ENCODE assay signal across 9 cellular contexts in genomic region chr1:109796484-109797305, GRCh38. TPM values are rescaled to one million over a fixed set of nuclear protein-coding genes. Genes with fewer than 3 reads are reported as not detected.
DNase-seq lines count a peak whose midpoint lies in the region; ATAC-seq, FAIRE-seq and TF ChIP-seq lines count a peak whose summit lies in the region.
"Had no signal": no experiment of that assay in that cellular context is flagged by ENCODE, and none has a peak within 500 bp of the region (broad histone marks: within the 10 kb centered on the region; RNA-seq: fewer than 3 reads in every experiment).

No MANE protein-coding gene starts in this region.

- H3K36me3 Mint-ChIP-seq in CD4-positive, alpha-beta memory T cell, result no peaks in the 10 kb centered on the region
- H3K36me3 Mint-ChIP-seq in central memory CD8-positive, alpha-beta T cell (ENCODE audit: insufficient read depth), result peaks cover 2% of the 10 kb centered on the region

- FAIRE-seq in GM12892 (lab: Jason Lieb, UNC), result no peak

- POLR2A ChIA-PET in CD4-positive, alpha-beta memory T cell (lab: Charles Lee; ENCODE audit: partially characterized antibody), result interaction anchor here (0.9 to 1.3 kb wide), 4 partner anchors 9 to 188 kb away, joined by 3 to 6 read pairs (median 4); partner anchors contain the start of gene AHCYL1
- POLR2A ChIA-PET in Panc1 (lab: Charles Lee), result no interaction called here

- in situ Hi-C loops in Panc1 (cut with HindIII; ENCODE audit: low pct_unique_long_range_greater_than_20kb, low sequenced_read_pairs), result no loop called here

- peak overlapping the region; percentile 64 for H3K4me2 ChIP-seq in osteoblast (ENCODE audit: insufficient read depth, low read length)

- peak overlapping the region; percentile 37 for H2AFZ ChIP-seq in osteoblast (ENCODE audit: low read length)

- DNase-seq in CD4-positive, alpha-beta memory T cell, result no peak
- DNase-seq in Panc1 (ENCODE audit: low read depth, low spot score) (no peak), osteoblast (ENCODE audit: insufficient read length, low spot score, missing footprints) (peak; percentile 83), GM12892 (ENCODE audit: insufficient read length) (no peak), AG08396 (ENCODE audit: low spot score) (no peak), GM19240 (ENCODE audit: insufficient read length, low spot score) (no peak)
- no peak for DNase-seq in central memory CD8-positive, alpha-beta T cell (ENCODE audit: low spot score in 2 of 2)
- DNase-seq: NCI-H510A had no signal

- H3K4me3 Mint-ChIP-seq in CD4-positive, alpha-beta memory T cell, result peak overlapping the region; percentile 2 to 60 (median 30)
- no peak overlapping the region for H3K4me3 Mint-ChIP-seq in central memory CD8-positive, alpha-beta T cell

- CTCF ChIA-PET in CD4-positive, alpha-beta memory T cell (lab: Charles Lee; ENCODE audit: partially characterized antibody), result interaction anchor here (0.9 to 2.6 kb wide), 5 partner anchors 18 to 313 kb away, joined by 3 to 14 read pairs (median 3); partner anchors contain the start of gene AHCYL1
- CTCF ChIA-PET in Panc1 (lab: Charles Lee), result no interaction called here

- H3K4me3 ChIP-seq in CD4-positive, alpha-beta memory T cell (ENCODE audit: low read length in 2 of 2), result no peak overlapping the region
- H3K4me3 ChIP-seq in Panc1 (ENCODE audit: low read depth in 2 of 2, low read length in 2 of 2) (no peak overlapping the region), osteoblast (ENCODE audit: insufficient read depth, low read length) (no peak overlapping the region)

- intact Hi-C loops in CD4-positive, alpha-beta memory T cell (cut with micrococcal nuclease), result no loop called here
- intact Hi-C loops in Panc1 (cut with micrococcal nuclease; ENCODE audit: unreplicated experiment), result no loop called here

- H3K4me1 ChIP-seq in CD4-positive, alpha-beta memory T cell (ENCODE audit: insufficient read depth, low read length), result peaks cover 85% of the 10 kb centered on the region
- H3K4me1 ChIP-seq in Panc1 (ENCODE audit: control insufficient read depth, insufficient read depth, low read length) (peaks cover 50% of the 10 kb centered on the region), osteoblast (ENCODE audit: insufficient read depth, low read length) (peaks cover 44% of the 10 kb centered on the region)

- H3K4me1 Mint-ChIP-seq in CD4-positive, alpha-beta memory T cell, result peaks cover 47 to 83% (median 66%) of the 10 kb centered on the region in 4 donors
- peaks cover 59% of the 10 kb centered on the region for H3K4me1 Mint-ChIP-seq in central memory CD8-positive, alpha-beta T cell

- TF ChIP-seq CTCF in Panc1 (IDR thresholded peaks at IDR 0.05) (no peak), osteoblast (IDR thresholded peaks at IDR 0.05; ENCODE audit: extremely low read depth, low read depth, low read length) (no peak)

- no TSS peak for BruUV-seq in Panc1 (replicated peaks; lab: Mats Ljungman, UMichigan)

- no peaks in the 10 kb centered on the region for H3K79me2 ChIP-seq in osteoblast (ENCODE audit: insufficient read depth, low read length)

- H3K9me3 Mint-ChIP-seq in CD4-positive, alpha-beta memory T cell, result no peaks in the 10 kb centered on the region
- H3K9me3 Mint-ChIP-seq in central memory CD8-positive, alpha-beta T cell, result no peaks in the 10 kb centered on the region

- H3K9me3 ChIP-seq in CD4-positive, alpha-beta memory T cell (ENCODE audit: control insufficient read depth in 1 of 2, low read length in 2 of 2), result no peaks in the 10 kb centered on the region
- H3K9me3 ChIP-seq in Panc1 (ENCODE audit: control insufficient read depth, insufficient read depth, low read depth, low read length), result no peaks in the 10 kb centered on the region
- no peaks in the 10 kb centered on the region for H3K9me3 ChIP-seq in osteoblast (ENCODE audit: low read depth, low read length)

- ATAC-seq in Panc1 (no peak), GM21526 (IDR thresholded peaks at IDR 0.05; ENCODE audit: low FRiP score, unreplicated experiment) (no peak)
- ATAC-seq in central memory CD8-positive, alpha-beta T cell (replicated peaks; ENCODE audit: extremely low read depth, poor library complexity, severe bottlenecking), result no peak

- H3K27ac ChIP-seq in CD4-positive, alpha-beta memory T cell (ENCODE audit: low read depth, low read length), result no peak overlapping the region
- H3K27ac ChIP-seq in Panc1 (ENCODE audit: low read length), result peak overlapping the region; percentile 93
- H3K27ac ChIP-seq in osteoblast (ENCODE audit: low read depth, low read length), result peak overlapping the region; percentile 69

- H3K27me3 Mint-ChIP-seq in CD4-positive, alpha-beta memory T cell, result no peaks in the 10 kb centered on the region
- no peaks in the 10 kb centered on the region for H3K27me3 Mint-ChIP-seq in central memory CD8-positive, alpha-beta T cell

- H3K27ac Mint-ChIP-seq in CD4-positive, alpha-beta memory T cell, result peak overlapping the region; percentile 49 to 80 (median 65)
- H3K27ac Mint-ChIP-seq in central memory CD8-positive, alpha-beta T cell (ENCODE audit: low read depth), result peak overlapping the region; percentile 4

- no peaks in the 10 kb centered on the region for H3K36me3 ChIP-seq in CD4-positive, alpha-beta memory T cell (ENCODE audit: insufficient read depth, low read length)
- no peaks in the 10 kb centered on the region for H3K36me3 ChIP-seq in Panc1 (ENCODE audit: control insufficient read depth, insufficient read depth, low read length)
- H3K36me3 ChIP-seq in osteoblast (ENCODE audit: insufficient read depth, low read length), result no peaks in the 10 kb centered on the region

- H4K20me1 ChIP-seq in osteoblast (ENCODE audit: insufficient read depth, low read length), result no peaks in the 10 kb centered on the region

- no peak for TF ChIP-seq POLR2A in GM12892 (IDR thresholded peaks at IDR 0.05; ENCODE audit: low read depth, low read length)

- no peaks in the 10 kb centered on the region for H3K27me3 ChIP-seq in CD4-positive, alpha-beta memory T cell (ENCODE audit: insufficient read depth, low read length)
- no peaks in the 10 kb centered on the region for H3K27me3 ChIP-seq in Panc1 (ENCODE audit: control insufficient read depth, insufficient read depth, low read length)
- no peaks in the 10 kb centered on the region for H3K27me3 ChIP-seq in osteoblast (ENCODE audit: insufficient read depth, low read length)

RNA-seq across cellular contexts. Expression of gene EPS8L3, which starts 33.0 kb away (rescaled TPM):
- not detected for total RNA-seq in CD4-positive, alpha-beta memory T cell
- polyA plus RNA-seq in CD4-positive, alpha-beta memory T cell, result not detected
- total RNA-seq in Panc1 (2021; ENCODE audit: unreplicated experiment) (not detected), osteoblast (not detected in 2 replicates)
- polyA plus RNA-seq in Panc1 (2012; ENCODE audit: insufficient read length), result not detected
- not detected for polyA plus RNA-seq in GM12892 (2012; ENCODE audit: missing spikeins)

RNA-seq across cellular contexts. Expression of gene GSTM3, which starts 55.9 kb away (rescaled TPM):
- total RNA-seq in CD4-positive, alpha-beta memory T cell, result 1 to 10 TPM; 1.2 TPM
- polyA plus RNA-seq in CD4-positive, alpha-beta memory T cell, result 10 to 100 TPM; 25.7 to 44.3 TPM
- total RNA-seq in Panc1 (2021; ENCODE audit: unreplicated experiment) (93.1 TPM), osteoblast (49.9 and 50.1 TPM in 2 replicates)
- polyA plus RNA-seq in Panc1 (2012; ENCODE audit: insufficient read length), result 78.4 TPM
- 3.1 TPM for polyA plus RNA-seq in GM12892 (2012; ENCODE audit: missing spikeins)

Comparison
In these comparisons a context has a peak if more than half of its experiments do, and no peak if none do; other contexts are left out.
1. RNA of gene GSTM3, which starts 55.9 kb away (total RNA-seq): 93.1 TPM in Panc1 (single experiment) and 49.9 to 50.1 TPM in osteoblast; 1.2 TPM in CD4-positive, alpha-beta memory T cell; every median in the first group is over 10 times any median in the second.